ENCODE assay signal across 7 cellular contexts in the genomic region with DNA sequence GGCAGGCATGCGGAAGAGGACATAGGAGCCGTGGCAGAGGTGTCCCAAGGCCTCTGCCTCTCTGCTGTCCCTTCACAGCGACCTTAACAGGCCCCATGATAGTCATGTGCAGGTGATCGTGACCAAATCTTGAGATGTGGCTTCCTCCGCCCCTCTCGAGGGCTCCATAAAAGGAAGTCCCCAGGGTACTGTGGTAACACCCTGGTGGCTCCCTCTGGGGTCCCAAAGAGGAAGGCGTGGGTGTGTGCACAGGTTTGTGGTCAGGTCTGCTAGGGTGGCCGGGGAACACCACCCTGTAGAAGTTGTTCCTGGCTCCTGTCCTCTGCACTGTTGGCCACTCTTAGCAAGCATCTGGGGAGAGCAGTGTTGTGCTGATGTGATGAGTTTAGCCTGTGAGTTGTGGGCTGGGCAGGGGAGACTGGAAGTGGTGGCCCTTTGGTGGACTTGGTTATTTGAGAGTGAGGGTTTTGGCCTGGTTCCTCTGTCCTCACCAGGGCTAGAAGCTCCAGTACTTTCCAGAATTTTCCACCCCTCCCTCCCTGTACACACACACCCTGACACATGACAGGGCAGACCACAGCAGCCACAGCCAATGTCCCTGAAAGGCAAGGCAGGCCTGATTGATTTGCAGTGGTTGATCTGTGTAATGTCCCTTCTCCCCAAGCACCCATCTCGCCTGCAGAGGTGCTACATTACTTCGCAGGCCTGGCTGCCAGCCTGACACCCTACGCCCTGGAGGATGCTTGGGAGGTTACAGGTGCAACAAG.
A peak's percentile ranks its signal among the peaks of the same experiment; 100 is the strongest.
DNase-seq lines count a peak whose midpoint lies in the region; ATAC-seq and TF ChIP-seq lines count a peak whose summit lies in the region.

No MANE protein-coding gene starts in this region.

- H3K4me1 ChIP-seq in OCI-LY3 (ENCODE audit: low read length): peaks cover 86% of the 10 kb centered on the region

- peak overlapping the region; percentile 44 for H3K4me3 ChIP-seq in OCI-LY3 (ENCODE audit: low read length)

- H3K79me2 ChIP-seq in OCI-LY3 (ENCODE audit: low read length): no peaks in the 10 kb centered on the region

- peaks cover 14% of the 10 kb centered on the region; the same call in 1 of the 2 replicates for H3K9me3 ChIP-seq in OCI-LY3 (ENCODE audit: insufficient read depth, low read length)

- peak overlapping the region; percentile 27; the same call in 1 of the 2 replicates for H2AFZ ChIP-seq in OCI-LY3 (ENCODE audit: low read depth, low read length)

- ATAC-seq in GM19025 (IDR thresholded peaks at IDR 0.05; ENCODE audit: low read depth, unreplicated experiment) (peak; percentile 94), HG02763 (IDR thresholded peaks at IDR 0.05; ENCODE audit: unreplicated experiment) (peak; percentile 93)

- peak; percentile 46 to 68 for DNase-seq in stimulated activated CD8-positive, alpha-beta memory T cell treated with anti-CD3 and anti-CD28 coated beads, Interleukin-15, amount 100 ng/mL, for 48 hours (ENCODE audit: low read depth in 2 of 2)
- DNase-seq in inferior parietal cortex (ENCODE audit: extremely low spot score): no peak
- DNase-seq in mesenteric fat pad (ENCODE audit: low spot score): no peak
- no peak for DNase-seq in midbrain (lab: John Stamatoyannopoulos, UW)

- H3K27me3 ChIP-seq in OCI-LY3 (ENCODE audit: low read depth, low read length): peaks cover 53% of the 10 kb centered on the region

- peak overlapping the region; percentile 31 for H3K27ac ChIP-seq in OCI-LY3 (ENCODE audit: low read length)

- no peaks in the 10 kb centered on the region for H4K20me1 ChIP-seq in OCI-LY3 (ENCODE audit: insufficient read depth, low read length)

- TF ChIP-seq CTCF in OCI-LY3 (IDR thresholded peaks at IDR 0.05; ENCODE audit: low read depth, low read length): peak; percentile 34

- peak overlapping the region; percentile 68 for H3K4me2 ChIP-seq in OCI-LY3 (ENCODE audit: low read length)

- H3K9ac ChIP-seq in OCI-LY3 (ENCODE audit: low read length): peak overlapping the region; percentile 30; the same call in 1 of the 2 replicates

- peaks cover 19% of the 10 kb centered on the region for H3K36me3 ChIP-seq in OCI-LY3 (replicated peaks; ENCODE audit: low read depth, low read length)

Comparison
In these comparisons a context has a peak if more than half of its experiments do, and no peak if none do; other contexts are left out.
1. DNase-seq: peak in stimulated activated CD8-positive, alpha-beta memory T cell treated with anti-CD3 and anti-CD28 coated beads, Interleukin-15, amount 100 ng/mL, for 48 hours (2 of 2); none in inferior parietal cortex (single experiment), mesenteric fat pad (single experiment) and midbrain (single experiment).